Comparison of ENCODE assay signal across 9 cellular contexts in the genomic region with DNA sequence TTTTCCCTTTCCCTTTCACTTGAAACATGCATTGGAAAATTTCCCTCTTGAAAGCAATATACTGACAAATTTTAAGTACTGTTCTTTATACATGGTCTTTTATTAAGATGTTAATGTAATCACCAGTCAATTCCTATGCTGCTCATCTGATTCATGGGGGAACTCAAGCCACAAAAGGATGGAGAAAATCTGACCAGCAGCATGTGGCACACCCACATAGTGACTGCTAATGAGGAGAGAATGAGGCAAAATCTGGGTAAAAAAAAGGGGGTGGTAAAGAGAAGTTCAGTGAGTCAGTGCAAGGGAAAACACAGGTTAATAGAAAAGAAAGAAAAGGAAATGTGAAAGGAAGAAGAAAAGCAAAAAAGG. TPM values are rescaled to one million over a fixed set of nuclear protein-coding genes. Genes with fewer than 3 reads are reported as not detected.
DNase-seq lines count a peak whose midpoint lies in the region; ATAC-seq and TF ChIP-seq lines count a peak whose summit lies in the region.
"Had no signal": no experiment of that assay in that cellular context is flagged by ENCODE, and none has a peak within 500 bp of the region (broad histone marks: within the 10 kb centered on the region; RNA-seq: fewer than 3 reads in every experiment).

No MANE protein-coding gene starts in this region.

- peaks cover 52% of the 10 kb centered on the region for H3K4me1 ChIP-seq in KMS-11 (ENCODE audit: low read depth, poor library complexity, severe bottlenecking)
- peaks cover 11% of the 10 kb centered on the region for H3K4me1 ChIP-seq in PC-9 (replicated peaks; ENCODE audit: insufficient read depth)

- H3K4me2 ChIP-seq in KMS-11: peak overlapping the region; percentile 78
- no peak overlapping the region for H3K4me2 ChIP-seq in PC-9

- H3K27me3 ChIP-seq in KMS-11 (ENCODE audit: insufficient read depth, low read depth) (no peaks in the 10 kb centered on the region), PC-9 (ENCODE audit: insufficient read depth, low read depth) (no peaks in the 10 kb centered on the region)

- H3K4me1 Mint-ChIP-seq in Calu3 (ENCODE audit: low read depth, unreplicated experiment) (peaks cover 41% of the 10 kb centered on the region), nephron progenitor cell (peaks cover 16% of the 10 kb centered on the region)
- H3K4me1 Mint-ChIP-seq in effector memory CD8-positive, alpha-beta T cell (ENCODE audit: low read depth in 2 of 2): peaks cover 52 to 62% of the 10 kb centered on the region in 2 donors

- POLR2A ChIA-PET in PC-9 (lab: Charles Lee; ENCODE audit: unreplicated experiment): no interaction called here

- no peaks in the 10 kb centered on the region for H3K9me3 ChIP-seq in PC-9 (ENCODE audit: insufficient read depth, low read depth)

- H3K4me3 ChIP-seq in KMS-11 (IDR thresholded peaks at IDR 0.05; ENCODE audit: insufficient read depth, low read depth, low read length) (no peak overlapping the region), skin epidermis (no peak overlapping the region), PC-9 (no peak overlapping the region)

- H3K27ac Mint-ChIP-seq in Calu3 (ENCODE audit: unreplicated experiment) (peak overlapping the region; percentile 1), nephron progenitor cell (no peak overlapping the region)
- peak overlapping the region; percentile 81 to 95 for H3K27ac Mint-ChIP-seq in effector memory CD8-positive, alpha-beta T cell

- intact Hi-C loops in Calu3 (cut with micrococcal nuclease; ENCODE audit: unreplicated experiment): no loop called here
- intact Hi-C loops in PC-9 (cut with micrococcal nuclease; ENCODE audit: unreplicated experiment): no loop called here

- CTCF ChIA-PET in Calu3 (lab: Charles Lee): no interaction called here
- CTCF ChIA-PET in PC-9 (lab: Charles Lee): no interaction called here

- H2AFZ ChIP-seq in KMS-11 (ENCODE audit: low read depth): no peak overlapping the region
- no peak overlapping the region for H2AFZ ChIP-seq in PC-9

- H3K9me2 ChIP-seq in PC-9 (ENCODE audit: insufficient read depth): no peaks in the 10 kb centered on the region

- no peak for DNase-seq in Calu3
- DNase-seq in effector memory CD8-positive, alpha-beta T cell: no peak
- DNase-seq in PC-9: no peak
- DNase-seq in GF-D8 (lab: John Stamatoyannopoulos, UW): no peak
- no peak for DNase-seq in nephron progenitor cell
- DNase-seq in hypothalamus (lab: John Stamatoyannopoulos, UW): no peak

- ATAC-seq in effector memory CD8-positive, alpha-beta T cell (replicated peaks): no peak
- ATAC-seq: esophagus mucosa had no signal

- H3K79me2 ChIP-seq in KMS-11 (ENCODE audit: insufficient read depth, low read depth) (no peaks in the 10 kb centered on the region), PC-9 (ENCODE audit: low read depth) (no peaks in the 10 kb centered on the region)

- H3K36me3 ChIP-seq in KMS-11 (ENCODE audit: insufficient read depth) (no peaks in the 10 kb centered on the region), PC-9 (ENCODE audit: low read depth) (no peaks in the 10 kb centered on the region)

- H3F3A ChIP-seq in PC-9 (ENCODE audit: insufficient read depth, low read depth): peaks cover 13% of the 10 kb centered on the region; the same call in 1 of the 2 replicates

- H3K27ac ChIP-seq in KMS-11: peak overlapping the region; percentile 36; the same call in 1 of the 2 replicates
- peak overlapping the region in 16 of 21 experiments; percentile 19 to 92 (median 68) for H3K27ac ChIP-seq in skin epidermis
- no peak overlapping the region for H3K27ac ChIP-seq in PC-9

- H3K4me3 Mint-ChIP-seq in Calu3 (ENCODE audit: low read depth, unreplicated experiment) (no peak overlapping the region), nephron progenitor cell (no peak overlapping the region)
- peak overlapping the region; percentile 25 to 67 for H3K4me3 Mint-ChIP-seq in effector memory CD8-positive, alpha-beta T cell

- H4K20me1 ChIP-seq in KMS-11 (ENCODE audit: insufficient read depth): no peaks in the 10 kb centered on the region
- no peaks in the 10 kb centered on the region for H4K20me1 ChIP-seq in PC-9 (ENCODE audit: insufficient read depth)

- H3K27me3 Mint-ChIP-seq in Calu3 (ENCODE audit: unreplicated experiment) (no peaks in the 10 kb centered on the region), nephron progenitor cell (ENCODE audit: low read depth, poor library complexity) (peaks cover 4% of the 10 kb centered on the region)
- H3K27me3 Mint-ChIP-seq in effector memory CD8-positive, alpha-beta T cell: no peaks in the 10 kb centered on the region

- H3K36me3 Mint-ChIP-seq in Calu3 (ENCODE audit: insufficient read depth, unreplicated experiment) (peaks cover 11% of the 10 kb centered on the region), nephron progenitor cell (ENCODE audit: low read depth) (no peaks in the 10 kb centered on the region)
- peaks cover 13% of the 10 kb centered on the region for H3K36me3 Mint-ChIP-seq in effector memory CD8-positive, alpha-beta T cell (ENCODE audit: insufficient read depth)

- H3K9me3 Mint-ChIP-seq in Calu3 (ENCODE audit: low read depth, unreplicated experiment): no peaks in the 10 kb centered on the region
- peaks cover 0 to 7% of the 10 kb centered on the region in 2 donors for H3K9me3 Mint-ChIP-seq in effector memory CD8-positive, alpha-beta T cell
- H3K9me3 Mint-ChIP-seq in nephron progenitor cell: no peaks in the 10 kb centered on the region

- no peak overlapping the region for H3K9ac ChIP-seq in KMS-11

- BruUV-seq in Calu3 (replicated peaks; lab: Mats Ljungman, UMichigan) (no TSS peak), PC-9 (replicated peaks; lab: Mats Ljungman, UMichigan) (no TSS peak)

- no peak for TF ChIP-seq CTCF in Calu3 (IDR thresholded peaks at IDR 0.05; ENCODE audit: unreplicated experiment)
- TF ChIP-seq CTCF in KMS-11 (conservative IDR thresholded peaks at IDR 0.05; ENCODE audit: low read depth, low read length): no peak
- TF ChIP-seq CTCF in PC-9 (conservative IDR thresholded peaks at IDR 0.05): no peak
- TF ChIP-seq CTCF in nephron progenitor cell (IDR thresholded peaks at IDR 0.05): no peak

RNA-seq across cellular contexts. Expression of gene RFFL, which starts 11.3 kb away (rescaled TPM):
- total RNA-seq in Calu3 (2022) (29.2 and 35.8 TPM in 2 replicates), PC-9 (2021) (36.7 and 38.1 TPM in 2 replicates)

Comparison
In these comparisons a context has a peak if more than half of its experiments do, and no peak if none do; other contexts are left out.
1. H3K4me3 Mint-ChIP-seq: peak in effector memory CD8-positive, alpha-beta T cell (2 of 2); none in Calu3 (single experiment) and nephron progenitor cell (single experiment).